11 cellular contexts compared by ENCODE assay signal in genomic region chr3:152317956-152318355, GRCh38. TPM values are rescaled to one million over a fixed set of nuclear protein-coding genes. Genes with fewer than 3 reads are reported as not detected.
DNase-seq lines count a peak whose midpoint lies in the region; ATAC-seq and TF ChIP-seq lines count a peak whose summit lies in the region.
"Had no signal": no experiment of that assay in that cellular context is flagged by ENCODE, and none has a peak within 500 bp of the region (broad histone marks: within the 10 kb centered on the region; RNA-seq: fewer than 3 reads in every experiment).

No MANE protein-coding gene starts in this region.

- H3K36me3 Mint-ChIP-seq in CD8-positive, alpha-beta memory T cell, result peaks cover 3 to 65% (median 6%) of the 10 kb centered on the region in 3 donors
- no peaks in the 10 kb centered on the region for H3K36me3 Mint-ChIP-seq in natural killer cell

- peak overlapping the region in 3 of 7 donors; percentile 9 to 44 (median 37) for H3K4me3 Mint-ChIP-seq in CD8-positive, alpha-beta memory T cell
- peak overlapping the region; percentile 49 for H3K4me3 Mint-ChIP-seq in natural killer cell

- peaks cover 52% of the 10 kb centered on the region for H4K20me1 ChIP-seq in KMS-11 (ENCODE audit: insufficient read depth)

- no peaks in the 10 kb centered on the region for H3K9me3 Mint-ChIP-seq in CD8-positive, alpha-beta memory T cell
- no peaks in the 10 kb centered on the region for H3K9me3 Mint-ChIP-seq in natural killer cell
- H3K9me3 Mint-ChIP-seq: IgD-negative memory B cell had no signal

- H3K4me2 ChIP-seq in KMS-11, result peak overlapping the region; percentile 89; the same call in 1 of the 2 replicates

- TF ChIP-seq CTCF in KMS-11 (conservative IDR thresholded peaks at IDR 0.05; ENCODE audit: low read depth, low read length) (no peak), natural killer cell (IDR thresholded peaks at IDR 0.05) (no peak)

- POLR2A ChIA-PET in CD8-positive, alpha-beta memory T cell (lab: Charles Lee), result interaction anchor here (1.0 to 1.2 kb wide), 2 partner anchors 72 to 148 kb away, joined by 3 read pairs; no protein-coding TSS in a partner anchor

- H3K9ac ChIP-seq in KMS-11, result no peak overlapping the region

- no peak overlapping the region for H3K4me3 ChIP-seq in CD8-positive, alpha-beta memory T cell (ENCODE audit: low read length)
- H3K4me3 ChIP-seq in KMS-11 (IDR thresholded peaks at IDR 0.05; ENCODE audit: insufficient read depth, low read depth, low read length), result no peak overlapping the region
- H3K4me3 ChIP-seq: adrenal gland had no signal

- CTCF ChIA-PET in CD8-positive, alpha-beta memory T cell (lab: Charles Lee), result no interaction called here

- ATAC-seq in natural killer cell, result peak in 1 of 3 donors; percentile 11
- ATAC-seq in HG03571 (IDR thresholded peaks at IDR 0.05; ENCODE audit: unreplicated experiment), result no peak

- DNase-seq in CD8-positive, alpha-beta memory T cell, result no peak
- DNase-seq in dermis blood vessel endothelial cell (peak; percentile 89), natural killer cell (no peak), ecto neural progenitor cell (ENCODE audit: low spot score) (no peak), NCI-H2227 (lab: John Stamatoyannopoulos, UW; ENCODE audit: unreplicated experiment) (no peak), NCI-H1417 (lab: John Stamatoyannopoulos, UW) (no peak)
- DNase-seq: adrenal gland, DMS53 had no signal

- no peak overlapping the region for H3K27ac ChIP-seq in CD8-positive, alpha-beta memory T cell (ENCODE audit: low read depth, low read length)
- peak overlapping the region; percentile 80 for H3K27ac ChIP-seq in KMS-11

- intact Hi-C loops in natural killer cell (cut with micrococcal nuclease), result loop anchor here (2.0 to 5.0 kb wide), 2 partner anchors 15 to 126 kb away; no protein-coding TSS in a partner anchor

- H3K36me3 ChIP-seq in CD8-positive, alpha-beta memory T cell (ENCODE audit: insufficient read depth, low read length), result no peaks in the 10 kb centered on the region
- H3K36me3 ChIP-seq in KMS-11 (ENCODE audit: insufficient read depth), result peaks cover 5% of the 10 kb centered on the region; the same call in 1 of the 2 replicates
- H3K36me3 ChIP-seq: adrenal gland had no signal

- no peak overlapping the region for H2AFZ ChIP-seq in KMS-11 (ENCODE audit: low read depth)

- no peaks in the 10 kb centered on the region for H3K27me3 Mint-ChIP-seq in CD8-positive, alpha-beta memory T cell
- no peaks in the 10 kb centered on the region for H3K27me3 Mint-ChIP-seq in natural killer cell (ENCODE audit: low read depth in 2 of 2)
- H3K27me3 Mint-ChIP-seq: IgD-negative memory B cell had no signal

- peaks cover 100% of the 10 kb centered on the region for H3K79me2 ChIP-seq in KMS-11 (ENCODE audit: insufficient read depth, low read depth)

- peaks cover 94% of the 10 kb centered on the region for H3K4me1 ChIP-seq in CD8-positive, alpha-beta memory T cell (ENCODE audit: insufficient read depth, low read length)
- H3K4me1 ChIP-seq in KMS-11 (ENCODE audit: low read depth, poor library complexity, severe bottlenecking), result peaks cover 100% of the 10 kb centered on the region

- H3K27ac Mint-ChIP-seq in CD8-positive, alpha-beta memory T cell, result peak overlapping the region in 6 of 8 donors; percentile 5 to 82 (median 67)
- H3K27ac Mint-ChIP-seq in natural killer cell, result peak overlapping the region; percentile 77 to 90

- H3K9me3 ChIP-seq in CD8-positive, alpha-beta memory T cell (ENCODE audit: low read length), result no peaks in the 10 kb centered on the region
- H3K9me3 ChIP-seq: adrenal gland had no signal

- peaks cover 88 to 100% (median 97%) of the 10 kb centered on the region in 3 donors for H3K4me1 Mint-ChIP-seq in CD8-positive, alpha-beta memory T cell
- peaks cover 91 to 92% of the 10 kb centered on the region in 2 donors for H3K4me1 Mint-ChIP-seq in natural killer cell

- H3K27me3 ChIP-seq in CD8-positive, alpha-beta memory T cell (ENCODE audit: insufficient read depth, low read length, poor library complexity, severe bottlenecking), result no peaks in the 10 kb centered on the region
- H3K27me3 ChIP-seq in KMS-11 (ENCODE audit: insufficient read depth, low read depth), result no peaks in the 10 kb centered on the region
- H3K27me3 ChIP-seq: adrenal gland had no signal

RNA-seq across cellular contexts. Expression of gene MBNL1, which starts 49.2 kb away (rescaled TPM):
- total RNA-seq in CD8-positive, alpha-beta memory T cell, result 100 to 1,000 TPM; 386 to 391 TPM
- polyA plus RNA-seq in CD8-positive, alpha-beta memory T cell, result 303 TPM
- 389 and 524 TPM in 2 replicates for total RNA-seq in dermis blood vessel endothelial cell
- total RNA-seq in natural killer cell, result 100 to 1,000 TPM; 600 to 704 (median 607) TPM
